In genomic region chr19:7441468-7442146, GRCh38 we compare ENCODE assay signal across 11 cellular contexts.
"Had no signal": no experiment of that assay in that cellular context is flagged by ENCODE, and none has a peak within 500 bp of the region (broad histone marks: within the 10 kb centered on the region; RNA-seq: fewer than 3 reads in every experiment).

No MANE protein-coding gene starts in this region.

- H3K9ac ChIP-seq: SK-N-SH had no signal

- H3K4me2 ChIP-seq: SK-N-SH had no signal

- DNase-seq: activated CD4-positive, alpha-beta T cell treated with anti-CD3 and anti-CD28 coated beads, Interleukin-2, amount 50 U/mL, for 48 hours; effector CD4-positive, alpha-beta T cell; esophagus squamous epithelium; kidney; mesenchymal stem cell; right lobe of liver; SK-N-SH; WERI-Rb-1 had no signal

- H3K27me3 ChIP-seq: esophagus squamous epithelium, right lobe of liver, tibial nerve had no signal

- H3K4me1 ChIP-seq: esophagus squamous epithelium, right lobe of liver, tibial nerve had no signal

- H3K27ac ChIP-seq: coronary artery, esophagus squamous epithelium, left ventricle myocardium inferior, right lobe of liver, tibial nerve, WERI-Rb-1 had no signal

- H3K9me3 ChIP-seq: esophagus squamous epithelium, left ventricle myocardium inferior, right lobe of liver, SK-N-SH, tibial nerve had no signal

- H3K4me3 ChIP-seq: coronary artery, esophagus squamous epithelium, left ventricle myocardium inferior, right lobe of liver, tibial nerve had no signal
